ENCODE assay signal across 18 cellular contexts in the genomic region with DNA sequence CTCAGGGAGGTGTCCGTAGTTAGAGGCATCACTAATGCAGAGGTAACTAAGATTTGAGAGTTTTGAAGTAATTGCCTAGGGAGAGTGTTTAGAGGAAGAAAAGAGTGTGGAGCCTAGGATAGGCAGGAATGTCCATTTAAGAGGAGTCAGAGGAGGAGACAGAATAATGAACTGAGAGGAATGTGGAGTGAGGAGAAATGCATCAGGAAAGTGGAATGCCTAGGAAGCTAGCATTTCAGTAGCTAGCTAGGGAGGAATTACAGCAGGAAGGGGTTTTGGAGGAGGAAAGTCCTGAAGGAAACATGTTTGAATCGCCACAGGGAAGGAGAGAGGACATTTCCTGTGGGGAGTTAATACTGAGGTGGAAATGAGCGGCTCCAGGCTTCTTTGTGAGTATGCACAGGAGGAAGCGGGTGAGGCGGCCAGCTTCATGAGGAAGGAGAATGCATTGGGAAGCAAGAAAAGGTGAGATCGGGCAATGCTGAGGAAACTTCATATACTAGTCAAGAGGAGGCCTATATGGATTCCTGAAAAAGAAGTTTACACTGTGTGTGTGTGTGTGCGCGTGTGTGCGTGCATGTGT.
"Had no signal": no experiment of that assay in that cellular context is flagged by ENCODE, and none has a peak within 500 bp of the region (broad histone marks: within the 10 kb centered on the region; RNA-seq: fewer than 3 reads in every experiment).

No MANE protein-coding gene starts in this region.

- DNase-seq: activated T-cell treated with anti-CD3 and anti-CD28 coated beads, Interleukin-2, amount 50 U/mL, for 1 hour; adrenal gland; cortex of kidney; heart left ventricle; lower lobe of right lung; naive thymus-derived CD4-positive, alpha-beta T cell; stimulated activated CD4-positive, alpha-beta T cell treated with anti-CD3 and anti-CD28 coated beads, Interleukin-12 subunit alpha, Interleukin-12 subunit beta, amount 100 ng/mL, for 4 hours; stimulated activated CD4-positive, alpha-beta T cell treated with anti-CD3 and anti-CD28 coated beads, Interleukin-4, amount 100 ng/mL, for 4 hours; stimulated activated naive CD8-positive, alpha-beta T cell treated with anti-CD3 and anti-CD28 coated beads, Interleukin-15, Interleukin-2, amounts not matched to agents 100 U/mL and 50 U/mL, for 24 hours; T-cell; thyroid gland; upper lobe of right lung had no signal

- H3K36me3 Mint-ChIP-seq: activated naive CD8-positive, alpha-beta T cell; naive thymus-derived CD4-positive, alpha-beta T cell; T-cell had no signal

- H3K4me3 ChIP-seq: adrenal gland, heart left ventricle, lower lobe of right lung, prostate gland, thyroid gland, upper lobe of right lung had no signal

- H3K9me3 Mint-ChIP-seq: neural crest cell; T-cell; T-helper 2 cell treated with Interferon-gamma antibody and Interleukin-4, amounts not matched to agents 5 μg/mL and 100 μg/mL, for 36 hours had no signal

- H3K27ac Mint-ChIP-seq: activated naive CD8-positive, alpha-beta T cell; naive thymus-derived CD4-positive, alpha-beta T cell; T-cell; T-helper 2 cell treated with Interferon-gamma antibody and Interleukin-4, amounts not matched to agents 5 μg/mL and 100 μg/mL, for 36 hours had no signal

- H3K4me1 Mint-ChIP-seq: naive thymus-derived CD4-positive, alpha-beta T cell; neural crest cell; T-cell had no signal

- H3K27ac ChIP-seq: adrenal gland, heart left ventricle, lower lobe of right lung, prostate gland, thyroid gland, upper lobe of right lung had no signal

- H3K4me1 ChIP-seq: adrenal gland, lower lobe of right lung, prostate gland, thyroid gland, upper lobe of right lung had no signal

- H3K9me3 ChIP-seq: adrenal gland, heart left ventricle, lower lobe of right lung, prostate gland, thyroid gland, upper lobe of right lung had no signal

- FAIRE-seq: TTC549 had no signal

- H3K4me3 Mint-ChIP-seq: activated naive CD8-positive, alpha-beta T cell; naive thymus-derived CD4-positive, alpha-beta T cell; neural crest cell; T-cell; T-helper 2 cell treated with Interferon-gamma antibody and Interleukin-4, amounts not matched to agents 5 μg/mL and 100 μg/mL, for 36 hours had no signal

- ATAC-seq: left lobe of liver; lower lobe of right lung; naive thymus-derived CD4-positive, alpha-beta T cell; stimulated activated naive CD8-positive, alpha-beta T cell treated with anti-CD3 and anti-CD28 coated beads, Interleukin-15, Interleukin-2, amounts not matched to agents 100 U/mL and 50 U/mL, for 24 hours; T-cell; upper lobe of right lung had no signal

- H3K27me3 ChIP-seq: adrenal gland, heart left ventricle, thyroid gland, upper lobe of right lung had no signal

- H3K36me3 ChIP-seq: adrenal gland, heart left ventricle, lower lobe of right lung, prostate gland, thyroid gland, upper lobe of right lung had no signal
